14 cellular contexts compared by ENCODE assay signal in the genomic region with DNA sequence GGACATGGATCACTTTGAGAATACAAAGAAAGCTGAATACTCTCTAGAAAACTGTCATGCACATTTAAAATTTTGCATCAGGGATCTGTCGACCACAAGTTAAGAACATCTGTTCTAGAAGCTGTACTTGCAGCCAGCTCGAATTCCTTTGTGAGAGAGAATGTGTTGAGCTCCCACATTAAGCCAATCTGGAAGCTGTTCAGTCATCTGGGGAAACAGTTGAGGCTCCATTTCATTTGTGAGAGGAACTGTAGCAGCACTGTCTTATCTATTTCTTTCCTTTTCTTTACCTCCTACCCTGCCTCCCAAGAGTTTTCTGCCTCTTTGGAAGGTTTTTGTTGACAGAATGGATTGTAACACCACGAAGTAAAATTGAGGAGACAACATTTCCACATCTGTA.
"Had no signal": no experiment of that assay in that cellular context is flagged by ENCODE, and none has a peak within 500 bp of the region (broad histone marks: within the 10 kb centered on the region; RNA-seq: fewer than 3 reads in every experiment).

No MANE protein-coding gene starts in this region.

- DNase-seq: activated CD4-positive, alpha-beta T cell treated with anti-CD3 and anti-CD28 coated beads, Interleukin-2, amount 10 ng/mL, durations not matched to agents 7 days and 5 days; activated CD4-positive, CD25-positive, alpha-beta regulatory T cell; activated effector memory CD4-positive, alpha-beta T cell treated with Interleukin-2 at 50 U/mL for 16 hours; dorsolateral prefrontal cortex; kidney glomerular epithelial cell; midbrain; naive thymus-derived CD4-positive, alpha-beta T cell; stimulated activated naive CD4-positive, alpha-beta T cell; substantia nigra; T-helper 2 cell; trophoblast cell had no signal

- H3K9me3 ChIP-seq: neutrophil had no signal

- H3K27me3 Mint-ChIP-seq: activated CD4-positive, alpha-beta T cell treated with anti-CD3 and anti-CD28 coated beads, Interleukin-2, amount 10 ng/mL, durations not matched to agents 7 days and 5 days; naive thymus-derived CD4-positive, alpha-beta T cell had no signal

- H3K27ac ChIP-seq: neutrophil had no signal

- ATAC-seq: activated naive CD4-positive, alpha-beta T cell treated with anti-CD3 and anti-CD28 coated beads, Interleukin-2, amount 50 U/mL, for 72 hours; naive thymus-derived CD4-positive, alpha-beta T cell had no signal

- H3K9me3 Mint-ChIP-seq: activated CD4-positive, alpha-beta T cell treated with anti-CD3 and anti-CD28 coated beads, Interleukin-2, amount 10 ng/mL, durations not matched to agents 7 days and 5 days; activated naive CD4-positive, alpha-beta T cell treated with anti-CD3 and anti-CD28 coated beads, Interleukin-2, amount 50 U/mL, for 72 hours; naive thymus-derived CD4-positive, alpha-beta T cell had no signal

- H3K4me3 ChIP-seq: dorsolateral prefrontal cortex, lung had no signal

- H3K27ac Mint-ChIP-seq: activated CD4-positive, alpha-beta T cell treated with anti-CD3 and anti-CD28 coated beads, Interleukin-2, amount 10 ng/mL, durations not matched to agents 7 days and 5 days had no signal

- H3K4me3 Mint-ChIP-seq: activated CD4-positive, alpha-beta T cell treated with anti-CD3 and anti-CD28 coated beads, Interleukin-2, amount 10 ng/mL, durations not matched to agents 7 days and 5 days; naive thymus-derived CD4-positive, alpha-beta T cell had no signal

- H3K27me3 ChIP-seq: dorsolateral prefrontal cortex, neutrophil had no signal
